In the genomic region with DNA sequence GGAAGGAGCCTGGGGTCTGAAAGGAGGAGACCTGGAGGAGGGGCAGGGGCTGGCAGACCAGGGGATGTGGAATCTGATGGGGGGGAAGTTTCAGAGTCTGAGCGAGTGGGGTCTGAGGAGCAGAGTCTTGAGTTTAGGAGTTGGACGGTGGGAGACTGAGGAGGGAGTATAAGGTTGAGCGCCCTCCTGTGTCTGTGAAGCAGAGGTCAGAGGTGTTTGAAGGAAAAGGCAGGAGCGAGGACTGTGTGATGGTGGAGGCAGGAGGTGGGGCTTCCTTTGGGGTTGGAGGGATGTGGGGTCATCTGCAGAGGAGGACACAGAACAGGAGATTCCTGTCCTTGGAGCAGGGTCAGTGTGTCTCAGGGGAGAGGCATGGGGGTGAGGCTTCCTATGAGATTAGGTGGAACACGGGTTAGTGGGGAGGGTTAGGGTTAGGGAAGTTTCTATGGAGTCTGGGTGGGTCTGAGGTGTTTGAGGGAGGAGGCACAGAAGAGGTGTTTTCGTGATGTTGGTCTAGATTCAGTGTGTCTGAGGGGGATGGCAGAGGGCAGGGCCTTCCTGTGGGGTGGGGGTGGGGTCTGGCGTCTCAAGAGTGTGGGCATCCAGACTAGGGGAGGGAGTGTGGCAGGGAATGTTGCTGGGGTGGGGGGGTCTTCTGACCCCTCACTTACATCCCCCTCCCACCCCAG, we compare ENCODE assay signal across 12 cellular contexts.
A peak's percentile ranks its signal among the peaks of the same experiment; 100 is the strongest.
DNase-seq lines count a peak whose midpoint lies in the region; ATAC-seq and TF ChIP-seq lines count a peak whose summit lies in the region.
"Had no signal": no experiment of that assay in that cellular context is flagged by ENCODE, and none has a peak within 500 bp of the region (broad histone marks: within the 10 kb centered on the region; RNA-seq: fewer than 3 reads in every experiment).

No MANE protein-coding gene starts in this region.

- TF ChIP-seq CTCF in GM12865 (IDR thresholded peaks at IDR 0.05; ENCODE audit: insufficient read depth, low read depth, low read length, missing control alignments) (peak; percentile 21), fibroblast of mammary gland (conservative IDR thresholded peaks at IDR 0.05; ENCODE audit: control insufficient read depth, insufficient read depth, low read depth, low read length) (peak; percentile 2)

- H3K4me3 ChIP-seq in GM12865 (ENCODE audit: low read depth, low read length), result no peak overlapping the region
- no peak overlapping the region for H3K4me3 ChIP-seq in fibroblast of mammary gland (ENCODE audit: control insufficient read depth, low read depth, low read length)

- DNase-seq in 8988T, result peak; percentile 89
- peak; percentile 24 for DNase-seq in GM12865 (ENCODE audit: low read depth)
- DNase-seq in OCI-M1 (lab: John Stamatoyannopoulos, UW), result peak; percentile 48
- no peak for DNase-seq in fibroblast of mammary gland (ENCODE audit: low read depth)
- no peak for DNase-seq in medulla oblongata (ENCODE audit: extremely low spot score)
- no peak for DNase-seq in EL
- DNase-seq: activated gamma-delta T cell, islet precursor cell, occipital lobe, trophoblast cell had no signal

- ATAC-seq in HG02970 (IDR thresholded peaks at IDR 0.05; ENCODE audit: low FRiP score, unreplicated experiment), result no peak
- no peak for ATAC-seq in GM18519 (IDR thresholded peaks at IDR 0.05; ENCODE audit: low FRiP score, unreplicated experiment)

Comparison
In these comparisons a context has a peak if more than half of its experiments do, and no peak if none do; other contexts are left out.
1. DNase-seq: peak in 8988T (single experiment), GM12865 (single experiment) and OCI-M1 (single experiment); none in fibroblast of mammary gland (single experiment), medulla oblongata (single experiment) and EL (single experiment).